ENCODE assay signal across 17 cellular contexts in the genomic region with DNA sequence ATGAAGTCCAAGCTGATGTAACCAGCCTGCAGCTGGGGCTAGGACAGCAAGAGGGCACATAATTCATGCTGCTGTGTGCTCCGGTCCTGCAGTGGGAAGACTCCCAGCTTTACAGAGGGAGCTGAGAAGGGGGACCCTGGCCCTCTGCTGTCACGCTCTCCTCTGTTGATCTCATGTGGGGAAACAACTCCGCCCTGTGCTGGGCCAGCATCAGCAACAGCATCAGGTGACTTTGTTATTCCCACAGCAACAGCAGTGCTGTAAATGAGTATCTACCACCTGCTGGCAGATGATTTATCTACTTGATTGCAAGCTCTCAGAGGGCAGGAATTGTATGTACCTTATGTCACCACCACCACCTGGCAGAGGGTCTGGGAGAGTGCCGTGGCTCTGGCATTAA.
"Had no signal": no experiment of that assay in that cellular context is flagged by ENCODE, and none has a peak within 500 bp of the region (broad histone marks: within the 10 kb centered on the region; RNA-seq: fewer than 3 reads in every experiment).

No MANE protein-coding gene starts in this region.

- H3K4me1 Mint-ChIP-seq: activated naive CD8-positive, alpha-beta T cell treated with anti-CD3 and anti-CD28 coated beads, Interleukin-2, amount 50 U/mL, for 24 hours had no signal

- H3K9me3 ChIP-seq: gastrocnemius medialis, left lung, right lobe of liver, testis, upper lobe of right lung had no signal

- H3K4me3 ChIP-seq: gastrocnemius medialis, heart right ventricle, left lung, right lobe of liver, testis, upper lobe of right lung had no signal

- ATAC-seq: activated naive CD8-positive, alpha-beta T cell treated with anti-CD3 and anti-CD28 coated beads, Interleukin-2, amount 50 U/mL, for 24 hours; activated T-helper 17 cell treated with anti-CD3 and anti-CD28 coated beads, Interleukin-2, amount 50 U/mL, for 72 hours; left lung; natural killer cell; right lobe of liver; upper lobe of right lung had no signal

- H3K36me3 Mint-ChIP-seq: natural killer cell had no signal

- H3K27me3 ChIP-seq: gastrocnemius medialis, right lobe of liver, testis, upper lobe of right lung had no signal

- H3K9me3 Mint-ChIP-seq: activated T-helper 17 cell treated with anti-CD3 and anti-CD28 coated beads, Interleukin-2, amount 50 U/mL, for 72 hours; natural killer cell; stimulated activated naive CD8-positive, alpha-beta T cell treated with anti-CD3 and anti-CD28 coated beads, Interleukin-15, Interleukin-2, amounts not matched to agents 100 ng/mL and 50 ng/mL, for 24 hours had no signal

- H3K4me3 Mint-ChIP-seq: activated naive CD8-positive, alpha-beta T cell treated with anti-CD3 and anti-CD28 coated beads, Interleukin-2, amount 50 U/mL, for 24 hours; activated T-helper 17 cell treated with anti-CD3 and anti-CD28 coated beads, Interleukin-2, amount 50 U/mL, for 72 hours; natural killer cell; stimulated activated naive CD8-positive, alpha-beta T cell treated with anti-CD3 and anti-CD28 coated beads, Interleukin-15, Interleukin-2, amounts not matched to agents 100 ng/mL and 50 ng/mL, for 24 hours had no signal

- H3K36me3 ChIP-seq: gastrocnemius medialis, heart right ventricle, left lung, right lobe of liver, upper lobe of right lung had no signal

- H3K27ac Mint-ChIP-seq: activated naive CD8-positive, alpha-beta T cell treated with anti-CD3 and anti-CD28 coated beads, Interleukin-2, amount 50 U/mL, for 24 hours; activated T-helper 17 cell treated with anti-CD3 and anti-CD28 coated beads, Interleukin-2, amount 50 U/mL, for 72 hours; natural killer cell; progenitor cell of endocrine pancreas; stimulated activated naive CD8-positive, alpha-beta T cell treated with anti-CD3 and anti-CD28 coated beads, Interleukin-15, Interleukin-2, amounts not matched to agents 100 ng/mL and 50 ng/mL, for 24 hours had no signal

- H3K4me1 ChIP-seq: gastrocnemius medialis, left lung, right lobe of liver, testis, upper lobe of right lung had no signal

- DNase-seq: activated CD4-positive, alpha-beta T cell treated with anti-CD3 and anti-CD28 coated beads, Interleukin-2, amount 50 U/mL, for 48 hours; activated naive CD4-positive, alpha-beta T cell treated with Interleukin-2 at 50 U/mL for 16 hours; activated naive CD8-positive, alpha-beta T cell treated with anti-CD3 and anti-CD28 coated beads, Interleukin-2, amount 50 U/mL, for 24 hours; erythroblast; gastrocnemius medialis; heart right ventricle; left lung; natural killer cell; T-helper 1 cell; T1000; testis; upper lobe of right lung had no signal

- H3K27ac ChIP-seq: gastrocnemius medialis, heart right ventricle, left lung, right lobe of liver, testis, upper lobe of right lung, VCaP had no signal
